ENCODE assay signal across 31 cellular contexts in the genomic region with DNA sequence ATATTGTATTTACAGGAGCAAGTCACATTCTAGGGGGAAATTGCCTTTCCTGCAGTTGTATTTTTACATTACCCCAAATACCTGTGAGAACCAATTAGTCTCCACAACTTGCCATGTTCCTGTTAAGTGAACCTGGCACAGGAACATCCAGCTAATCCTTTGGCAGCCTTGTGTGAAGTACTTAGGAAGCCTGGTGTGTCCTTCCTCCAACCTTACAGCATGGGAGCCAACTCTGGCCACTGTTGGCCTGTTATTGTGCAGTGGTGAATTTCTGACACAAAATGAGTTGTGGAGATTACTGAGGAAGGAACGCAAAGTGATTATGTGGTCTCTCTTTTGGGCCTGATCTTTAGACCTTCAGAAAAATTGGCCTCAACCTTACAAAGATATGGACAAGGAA.
"Had no signal": no experiment of that assay in that cellular context is flagged by ENCODE, and none has a peak within 500 bp of the region (broad histone marks: within the 10 kb centered on the region; RNA-seq: fewer than 3 reads in every experiment).

No MANE protein-coding gene starts in this region.

- ATAC-seq: activated CD8-positive, alpha-beta T cell treated with anti-CD3 and anti-CD28 coated beads for 36 hours; activated naive CD4-positive, alpha-beta T cell treated with anti-CD3 and anti-CD28 coated beads, Interleukin-2, amount 50 U/mL, for 72 hours; activated T-cell treated with anti-CD3 and anti-CD28 coated beads, Interleukin-2, amount 50 U/mL, for 4 hours; activated T-cell treated with anti-CD3 and anti-CD28 coated beads, Interleukin-2, amount 50 U/mL, for 72 hours; activated T-helper 17 cell treated with anti-CD3 and anti-CD28 coated beads, Interleukin-2, amount 50 U/mL, for 72 hours; T-cell; T-helper 17 cell had no signal

- DNase-seq: activated B cell treated with CpG ODN at 0.5 μM for 24 hours; activated CD4-positive, alpha-beta memory T cell treated with anti-CD3 and anti-CD28 coated beads for 36 hours; activated CD4-positive, alpha-beta T cell treated with anti-CD3 and anti-CD28 coated beads for 4 hours; activated CD4-positive, alpha-beta T cell treated with anti-CD3 and anti-CD28 coated beads, Interleukin-2, amount 10 ng/mL, durations not matched to agents 24 days and 14 days; activated CD4-positive, alpha-beta T cell treated with anti-CD3 and anti-CD28 coated beads, Interleukin-2, amount 50 U/mL, for 1 hour; activated CD4-positive, alpha-beta T cell treated with anti-CD3 and anti-CD28 coated beads, Interleukin-2, amount 50 U/mL, for 4 hours; activated CD4-positive, CD25-positive, alpha-beta regulatory T cell treated with anti-CD3 and anti-CD28 coated beads, Interleukin-2, amount 50 U/mL, for 72 hours; activated CD8-positive, alpha-beta memory T cell treated with anti-CD3 and anti-CD28 coated beads, Interleukin-2, amount 50 U/mL, for 4 hours; activated CD8-positive, alpha-beta T cell treated with anti-CD3 and anti-CD28 coated beads for 36 hours; activated effector memory CD4-positive, alpha-beta T cell treated with anti-CD3 and anti-CD28 coated beads, Interleukin-2, amount 50 U/mL, for 16 hours; activated gamma-delta T cell treated with Interleukin-2 at 50 U/mL for 16 hours; activated naive CD4-positive, alpha-beta T cell; activated naive CD4-positive, alpha-beta T cell treated with anti-CD3 and anti-CD28 coated beads for 36 hours; activated naive CD4-positive, alpha-beta T cell treated with anti-CD3 and anti-CD28 coated beads, Interleukin-2, amount 50 U/mL, for 16 hours; activated naive CD8-positive, alpha-beta T cell treated with anti-CD3 and anti-CD28 coated beads for 36 hours; activated T-cell treated with anti-CD3 and anti-CD28 coated beads for 4 hours; activated T-cell treated with anti-CD3 and anti-CD28 coated beads, Interleukin-2, amount 50 U/mL, for 1 hour; activated T-cell treated with anti-CD3 and anti-CD28 coated beads, Interleukin-2, amount 50 U/mL, for 4 hours; activated T-cell treated with anti-CD3 and anti-CD28 coated beads, Interleukin-2, amount 50 U/mL, for 72 hours; adrenal gland; amniotic stem cell; aorta; caudate nucleus; cerebellar nuclear complex; T-cell; T-helper 17 cell; T-helper 9 cell had no signal

- H3K27ac ChIP-seq: adrenal gland, cardiac muscle cell, VCaP had no signal

- H3K4me1 ChIP-seq: adrenal gland had no signal

- H3K9me3 ChIP-seq: adrenal gland had no signal

- H3K36me3 ChIP-seq: adrenal gland, cardiac muscle cell had no signal

- H3K27me3 ChIP-seq: adrenal gland, cardiac muscle cell had no signal

- H3K4me3 ChIP-seq: adrenal gland, cardiac muscle cell had no signal
